Comparison of ENCODE assay signal across 21 cellular contexts in the genomic region with DNA sequence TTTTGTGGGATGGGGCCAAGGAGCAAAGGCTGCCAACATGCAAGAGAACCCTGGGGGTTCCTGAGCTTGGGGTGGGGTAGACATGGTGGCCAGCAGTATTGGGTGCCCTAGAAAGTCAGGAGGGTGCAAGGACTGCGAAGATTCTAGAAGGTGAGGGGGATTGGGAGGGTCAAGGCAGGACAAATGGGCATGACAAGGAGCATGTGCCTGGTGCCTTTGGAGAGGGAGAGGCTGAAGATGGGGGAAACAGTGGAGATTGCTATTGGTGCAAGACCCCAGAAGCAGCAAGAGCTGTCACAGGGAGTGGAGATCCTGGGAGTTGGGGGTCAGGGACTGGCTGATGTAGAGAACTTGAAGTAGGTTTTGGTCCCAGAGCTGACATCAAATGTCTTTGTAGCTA. TPM values are rescaled to one million over a fixed set of nuclear protein-coding genes. Genes with fewer than 3 reads are reported as not detected.
DNase-seq lines count a peak whose midpoint lies in the region; ATAC-seq and TF ChIP-seq lines count a peak whose summit lies in the region.
"Had no signal": no experiment of that assay in that cellular context is flagged by ENCODE, and none has a peak within 500 bp of the region (broad histone marks: within the 10 kb centered on the region; RNA-seq: fewer than 3 reads in every experiment).

No MANE protein-coding gene starts in this region.

- peak overlapping the region; percentile 21 to 89 for H3K4me3 Mint-ChIP-seq in activated T-cell treated with anti-CD3 and anti-CD28 coated beads, Interleukin-2, amount 50 U/mL, for 72 hours
- H3K4me3 Mint-ChIP-seq in IgD-negative memory B cell (peak overlapping the region in 2 of 4 donors; percentile 17 to 38), progenitor cell of endocrine pancreas (ENCODE audit: low read depth) (no peak overlapping the region)
- H3K4me3 Mint-ChIP-seq in stimulated activated effector memory CD8-positive, alpha-beta T cell treated with anti-CD3 and anti-CD28 coated beads, Interleukin-12 subunit alpha, Interleukin-12 subunit beta, amount 100 ng/mL, for 72 hours, result no peak overlapping the region
- H3K4me3 Mint-ChIP-seq: HFFc6 had no signal

- H3K27ac ChIP-seq in caudate nucleus (ENCODE audit: low read depth, low read length), result peak overlapping the region; percentile 21
- no peak overlapping the region for H3K27ac ChIP-seq in aorta (ENCODE audit: low read depth in 1 of 2, low read length in 2 of 2)
- H3K27ac ChIP-seq: foreskin keratinocyte, hepatocyte had no signal

- H3K4me1 Mint-ChIP-seq in activated T-cell treated with anti-CD3 and anti-CD28 coated beads, Interleukin-2, amount 50 U/mL, for 72 hours (ENCODE audit: low read depth), result peaks cover 97% of the 10 kb centered on the region
- peaks cover 58 to 80% (median 58%) of the 10 kb centered on the region in 3 donors for H3K4me1 Mint-ChIP-seq in IgD-negative memory B cell
- peaks cover 92% of the 10 kb centered on the region for H3K4me1 Mint-ChIP-seq in stimulated activated effector memory CD8-positive, alpha-beta T cell treated with anti-CD3 and anti-CD28 coated beads, Interleukin-12 subunit alpha, Interleukin-12 subunit beta, amount 100 ng/mL, for 72 hours
- peaks cover 28% of the 10 kb centered on the region for H3K4me1 Mint-ChIP-seq in progenitor cell of endocrine pancreas (ENCODE audit: low read depth)

- H3K27me3 Mint-ChIP-seq in activated T-cell treated with anti-CD3 and anti-CD28 coated beads, Interleukin-2, amount 50 U/mL, for 72 hours (ENCODE audit: low read depth), result no peaks in the 10 kb centered on the region
- no peaks in the 10 kb centered on the region for H3K27me3 Mint-ChIP-seq in IgD-negative memory B cell
- H3K27me3 Mint-ChIP-seq in progenitor cell of endocrine pancreas, result no peaks in the 10 kb centered on the region

- 97 to 100% methylated on average over 1 of the region's 1 CpG for WGBS in aorta, 2 donors

- intact Hi-C loops in aorta (cut with DNase I), result no loop called here

- TF ChIP-seq CTCF in progenitor cell of endocrine pancreas (IDR thresholded peaks at IDR 0.05; ENCODE audit: unreplicated experiment), result no peak

- peak overlapping the region; percentile 69 for H3K27ac Mint-ChIP-seq in activated T-cell treated with anti-CD3 and anti-CD28 coated beads, Interleukin-2, amount 50 U/mL, for 72 hours
- H3K27ac Mint-ChIP-seq in IgD-negative memory B cell (peak overlapping the region in 2 of 3 donors; percentile 21 to 86), progenitor cell of endocrine pancreas (no peak overlapping the region)
- peak overlapping the region; percentile 82 for H3K27ac Mint-ChIP-seq in stimulated activated effector memory CD8-positive, alpha-beta T cell treated with anti-CD3 and anti-CD28 coated beads, Interleukin-12 subunit alpha, Interleukin-12 subunit beta, amount 100 ng/mL, for 72 hours
- H3K27ac Mint-ChIP-seq: HFFc6 had no signal

- H3K9me3 Mint-ChIP-seq in activated T-cell treated with anti-CD3 and anti-CD28 coated beads, Interleukin-2, amount 50 U/mL, for 72 hours, result no peaks in the 10 kb centered on the region
- no peaks in the 10 kb centered on the region for H3K9me3 Mint-ChIP-seq in IgD-negative memory B cell
- H3K9me3 Mint-ChIP-seq in stimulated activated effector memory CD8-positive, alpha-beta T cell treated with anti-CD3 and anti-CD28 coated beads, Interleukin-12 subunit alpha, Interleukin-12 subunit beta, amount 100 ng/mL, for 72 hours, result no peaks in the 10 kb centered on the region
- H3K9me3 Mint-ChIP-seq in progenitor cell of endocrine pancreas (ENCODE audit: low read depth), result no peaks in the 10 kb centered on the region
- H3K9me3 Mint-ChIP-seq: HFFc6 had no signal

- DNase-seq in activated T-cell treated with anti-CD3 and anti-CD28 coated beads, Interleukin-2, amount 50 U/mL, for 72 hours, result no peak
- no peak for DNase-seq in activated T-cell treated with anti-CD3 and anti-CD28 coated beads for 4 hours
- DNase-seq in caudate nucleus (lab: John Stamatoyannopoulos, UW), result no peak
- DNase-seq in stimulated activated effector memory CD8-positive, alpha-beta T cell treated with anti-CD3 and anti-CD28 coated beads, Interleukin-12 subunit alpha, Interleukin-12 subunit beta, amount 100 ng/mL, for 72 hours (ENCODE audit: low spot score in 2 of 2), result no peak
- no peak for DNase-seq in aorta
- DNase-seq in progenitor cell of endocrine pancreas (ENCODE audit: low spot score, unreplicated experiment), result no peak
- DNase-seq in DMS79 treated with DMSO at 0.1 percent for 48 hours (lab: John Stamatoyannopoulos, UW), result no peak
- DNase-seq: activated CD4-positive, alpha-beta T cell treated with anti-CD3 and anti-CD28 coated beads, Interleukin-2, amount 50 U/mL, for 1 hour; C1 segment of cervical spinal cord; DMS 273 treated with DMSO at 0.1 percent for 48 hours; dorsolateral prefrontal cortex; foreskin keratinocyte; HFFc6; left ventricle myocardium superior; NCI-H1436; NCI-H2171; spleen; stimulated activated CD4-positive, alpha-beta T cell treated with anti-CD3 and anti-CD28 coated beads, Interleukin-4, amount 100 ng/mL, for 4 hours; substantia nigra had no signal

- peaks cover 0 to 6% of the 10 kb centered on the region in 2 donors for H3K4me1 ChIP-seq in aorta (ENCODE audit: control insufficient read depth in 1 of 2, insufficient read depth in 2 of 2, low read length in 2 of 2)

- H3K4me3 ChIP-seq in aorta (ENCODE audit: low read length in 2 of 2), result no peak overlapping the region
- H3K4me3 ChIP-seq: dorsolateral prefrontal cortex, hepatocyte, spleen had no signal

- H3K27me3 ChIP-seq in aorta (ENCODE audit: control insufficient read depth in 1 of 2, insufficient read depth in 2 of 2, low read length in 1 of 2), result no peaks in the 10 kb centered on the region
- H3K27me3 ChIP-seq: dorsolateral prefrontal cortex, foreskin keratinocyte, hepatocyte, spleen had no signal

- no peaks in the 10 kb centered on the region for H3K36me3 ChIP-seq in aorta (ENCODE audit: control insufficient read depth in 1 of 2, insufficient read depth in 2 of 2, low read length in 1 of 2)

- no peak for ATAC-seq in activated T-cell treated with anti-CD3 and anti-CD28 coated beads, Interleukin-2, amount 50 U/mL, for 72 hours (replicated peaks in 1 of 2)
- ATAC-seq in stimulated activated effector memory CD8-positive, alpha-beta T cell treated with anti-CD3 and anti-CD28 coated beads, Interleukin-12 subunit alpha, Interleukin-12 subunit beta, amount 100 ng/mL, for 72 hours, result no peak
- ATAC-seq in aorta (ENCODE audit: low FRiP score), result no peak
- ATAC-seq: foreskin keratinocyte had no signal

- no peaks in the 10 kb centered on the region for H3K9me3 ChIP-seq in aorta (ENCODE audit: control insufficient read depth, low read length)
- H3K9me3 ChIP-seq: spleen had no signal

- peaks cover 0 to 17% of the 10 kb centered on the region in 2 donors for H3K36me3 Mint-ChIP-seq in activated T-cell treated with anti-CD3 and anti-CD28 coated beads, Interleukin-2, amount 50 U/mL, for 72 hours (ENCODE audit: insufficient read depth in 2 of 2)
- H3K36me3 Mint-ChIP-seq in IgD-negative memory B cell (peaks cover under 1% of the 10 kb centered on the region), progenitor cell of endocrine pancreas (ENCODE audit: insufficient read depth) (peaks cover 1% of the 10 kb centered on the region)
- peaks cover 14% of the 10 kb centered on the region for H3K36me3 Mint-ChIP-seq in stimulated activated effector memory CD8-positive, alpha-beta T cell treated with anti-CD3 and anti-CD28 coated beads, Interleukin-12 subunit alpha, Interleukin-12 subunit beta, amount 100 ng/mL, for 72 hours

RNA-seq across cellular contexts. Expression of a gene that starts 7.5 kb away (rescaled TPM):
- total RNA-seq in activated T-cell treated with anti-CD3 and anti-CD28 coated beads, Interleukin-2, amount 50 U/mL, for 72 hours, result 10 to 100 TPM; 46.2 to 47.2 TPM
- polyA plus RNA-seq in IgD-negative memory B cell, result 25.1 TPM
- 10 to 100 TPM; 16.4 to 26.0 TPM for total RNA-seq in aorta
- polyA plus RNA-seq in aorta, result 10 to 100 TPM; 17.0 to 29.1 TPM
- total RNA-seq in progenitor cell of endocrine pancreas, result 17.4 and 18.5 TPM in 2 replicates

Comparison
In these comparisons a context has a peak if more than half of its experiments do, and no peak if none do; other contexts are left out.
1. H3K4me3 Mint-ChIP-seq: peak in activated T-cell treated with anti-CD3 and anti-CD28 coated beads, Interleukin-2, amount 50 U/mL, for 72 hours (2 of 2); none in stimulated activated effector memory CD8-positive, alpha-beta T cell treated with anti-CD3 and anti-CD28 coated beads, Interleukin-12 subunit alpha, Interleukin-12 subunit beta, amount 100 ng/mL, for 72 hours (single experiment) and progenitor cell of endocrine pancreas (single experiment).